In genomic region chr4:89334311-89334710, GRCh38 we compare ENCODE assay signal across 24 cellular contexts. TPM values are rescaled to one million over a fixed set of nuclear protein-coding genes. Genes with fewer than 3 reads are reported as not detected.
A peak's percentile ranks its signal among the peaks of the same experiment; 100 is the strongest.
DNase-seq lines count a peak whose midpoint lies in the region; FAIRE-seq and TF ChIP-seq lines count a peak whose summit lies in the region.
"Had no signal": no experiment of that assay in that cellular context is flagged by ENCODE, and none has a peak within 500 bp of the region (broad histone marks: within the 10 kb centered on the region; RNA-seq: fewer than 3 reads in every experiment).

No MANE protein-coding gene starts in this region.

- no peaks in the 10 kb centered on the region for H3K9me3 ChIP-seq in CD4-positive, alpha-beta memory T cell (ENCODE audit: control insufficient read depth in 1 of 2, low read length in 2 of 2)
- H3K9me3 ChIP-seq: A549, BE2C, MG63 had no signal

- no peaks in the 10 kb centered on the region for H3K27me3 ChIP-seq in CD4-positive, alpha-beta memory T cell (ENCODE audit: insufficient read depth, low read length)
- H3K27me3 ChIP-seq: MG63 had no signal

- no peak overlapping the region for H3K4me3 ChIP-seq in CD4-positive, alpha-beta memory T cell (ENCODE audit: low read length in 2 of 2)
- H3K4me3 ChIP-seq: A549, MG63, PC-9 had no signal

- TF ChIP-seq CTCF in D721Med (IDR thresholded peaks at IDR 0.05; ENCODE audit: insufficient read depth, missing control alignments), result no peak

- no peaks in the 10 kb centered on the region for H3K36me3 ChIP-seq in CD4-positive, alpha-beta memory T cell (ENCODE audit: insufficient read depth, low read length)
- H3K36me3 ChIP-seq: BE2C, MG63 had no signal

- no peak overlapping the region for H3K27ac Mint-ChIP-seq in CD4-positive, alpha-beta memory T cell
- H3K27ac Mint-ChIP-seq: CD4-positive, CD25-positive, alpha-beta regulatory T cell had no signal

- intact Hi-C loops in CD4-positive, alpha-beta memory T cell (cut with micrococcal nuclease), result loop anchor here (2.0 kb wide), 1 partner anchor 18 kb away; no protein-coding TSS in a partner anchor

- no peak overlapping the region for H3K27ac ChIP-seq in CD4-positive, alpha-beta memory T cell (ENCODE audit: low read depth, low read length)
- H3K27ac ChIP-seq: A549, PC-9 had no signal

- no peaks in the 10 kb centered on the region for H3K27me3 Mint-ChIP-seq in CD4-positive, alpha-beta memory T cell

- H3K4me1 Mint-ChIP-seq in CD4-positive, alpha-beta memory T cell, result peaks cover 0 to 14% (median 11%) of the 10 kb centered on the region in 4 donors

- H3K4me1 ChIP-seq in CD4-positive, alpha-beta memory T cell (ENCODE audit: insufficient read depth, low read length), result peaks cover 24% of the 10 kb centered on the region
- H3K4me1 ChIP-seq: A549, BE2C had no signal

- H3K36me3 Mint-ChIP-seq in CD4-positive, alpha-beta memory T cell, result no peaks in the 10 kb centered on the region
- H3K36me3 Mint-ChIP-seq: CD4-positive, CD25-positive, alpha-beta regulatory T cell had no signal

- FAIRE-seq in D721Med (lab: Jason Lieb, UNC), result peak; percentile 11
- FAIRE-seq: A549, GM12891 had no signal

- no peak overlapping the region for H3K4me3 Mint-ChIP-seq in CD4-positive, alpha-beta memory T cell
- H3K4me3 Mint-ChIP-seq: CD4-positive, CD25-positive, alpha-beta regulatory T cell had no signal

- CTCF ChIA-PET in CD4-positive, alpha-beta memory T cell (lab: Charles Lee; ENCODE audit: partially characterized antibody), result interaction anchor here (0.6 to 1.0 kb wide), 3 partner anchors 43 to 101 kb away, joined by 3 read pairs; no protein-coding TSS in a partner anchor

- no peaks in the 10 kb centered on the region for H3K9me3 Mint-ChIP-seq in CD4-positive, alpha-beta memory T cell

- POLR2A ChIA-PET in CD4-positive, alpha-beta memory T cell (lab: Charles Lee; ENCODE audit: partially characterized antibody), result no interaction called here

- DNase-seq in D721Med (ENCODE audit: insufficient read length, low spot score) (no peak), NOMO-1 (lab: John Stamatoyannopoulos, UW; ENCODE audit: unreplicated experiment in 2 of 2) (peak; percentile 53 to 67), SKM-1 treated with dmso at 0.1 percent for 144 hours (lab: John Stamatoyannopoulos, UW; ENCODE audit: unreplicated experiment) (peak; percentile 33), pons (ENCODE audit: low spot score) (peak; percentile 56), activated T-cell treated with anti-CD3 and anti-CD28 coated beads for 4 hours (no peak), anterior cingulate cortex (lab: John Stamatoyannopoulos, UW) (no peak)
- no peak for DNase-seq in CD4-positive, alpha-beta memory T cell
- DNase-seq: BE2C; CD4-positive, CD25-positive, alpha-beta regulatory T cell; COR-L47; DMS 273 treated with DMSO at 0.1 percent for 48 hours; DND-41; H7; MG63; NCI-H1105; NCI-H146; NCI-H2029; NCI-H446 treated with DMSO at 0.1 percent for 48 hours; NK-92 treated with Interleukin-12 subunit alpha and Interleukin-12 subunit beta, amount 100 ng/mL, for 24 hours; PC-9; RPMI8226; SHP77 had no signal

RNA-seq across cellular contexts. Expression of gene GPRIN3, which starts 26.7 kb away (rescaled TPM):
- 10 to 100 TPM; 32.5 TPM for total RNA-seq in CD4-positive, alpha-beta memory T cell
- polyA plus RNA-seq in CD4-positive, alpha-beta memory T cell, result 10 to 100 TPM in 1 of 2 donors, 1 to 10 TPM in 1; 6.9 to 18.9 TPM

Comparison
In these comparisons a context has a peak if more than half of its experiments do, and no peak if none do; other contexts are left out.
1. DNase-seq: peak in NOMO-1 (2 of 2), SKM-1 treated with dmso at 0.1 percent for 144 hours (single experiment) and pons (single experiment); none in D721Med (single experiment), CD4-positive, alpha-beta memory T cell (0 of 5), activated T-cell treated with anti-CD3 and anti-CD28 coated beads for 4 hours (single experiment) and anterior cingulate cortex (0 of 58).